ENCODE assay signal across 27 cellular contexts in the genomic region with DNA sequence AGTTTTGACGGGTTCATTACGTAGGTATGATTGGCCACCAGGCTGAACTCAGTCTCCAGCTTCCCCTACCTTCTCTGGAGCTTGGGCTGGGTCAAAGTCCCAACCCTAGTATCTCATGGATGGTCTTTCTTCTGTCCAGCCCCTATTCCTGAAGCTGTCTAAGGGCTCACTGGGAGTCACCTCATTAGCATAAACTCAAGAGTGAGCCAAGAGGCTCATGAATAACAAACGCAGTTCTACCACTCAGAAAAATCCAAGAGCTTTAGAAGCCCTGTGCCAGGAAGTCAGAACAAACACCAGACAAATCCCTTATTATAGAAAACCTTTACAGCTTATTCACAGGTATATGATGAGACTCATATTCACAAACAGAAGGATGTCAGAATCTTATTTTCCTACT.
"Had no signal": no experiment of that assay in that cellular context is flagged by ENCODE, and none has a peak within 500 bp of the region (broad histone marks: within the 10 kb centered on the region; RNA-seq: fewer than 3 reads in every experiment).

No MANE protein-coding gene starts in this region.

- H3K27me3 ChIP-seq: body of pancreas, gastroesophageal sphincter had no signal

- DNase-seq: activated CD4-positive, alpha-beta memory T cell treated with anti-CD3 and anti-CD28 coated beads, Interleukin-2, amount 10 ng/mL, durations not matched to agents 7 days and 5 days; activated CD4-positive, alpha-beta T cell treated with anti-CD3 and anti-CD28 coated beads for 1 hour; activated CD4-positive, alpha-beta T cell treated with anti-CD3 and anti-CD28 coated beads for 4 hours; activated CD4-positive, alpha-beta T cell treated with anti-CD3 and anti-CD28 coated beads, Interleukin-2, amount 10 ng/mL, durations not matched to agents 7 days and 5 days; activated CD4-positive, alpha-beta T cell treated with anti-CD3 and anti-CD28 coated beads, Interleukin-2, amount 50 U/mL, for 4 hours; activated CD8-positive, alpha-beta memory T cell treated with anti-CD3 and anti-CD28 coated beads, Interleukin-2, amount 50 U/mL, for 48 hours; activated effector memory CD4-positive, alpha-beta T cell treated with Interleukin-2 at 50 U/mL for 16 hours; activated gamma-delta T cell treated with Interleukin-2 at 50 U/mL for 16 hours; activated naive CD4-positive, alpha-beta T cell treated with anti-CD3 and anti-CD28 coated beads, Interleukin-2, amount 50 U/mL, for 16 hours; activated naive CD4-positive, alpha-beta T cell treated with Interleukin-2 at 50 U/mL for 16 hours; activated T-cell treated with anti-CD3 and anti-CD28 coated beads for 4 hours; activated T-cell treated with anti-CD3 and anti-CD28 coated beads, Interleukin-2, amount 50 U/mL, for 4 hours; amniotic stem cell; anterior cingulate cortex; body of pancreas; caudate nucleus; cortex of kidney; effector CD8-positive, alpha-beta T cell; esophagus squamous epithelium; foreskin melanocyte; heart right ventricle; T-helper 2 cell had no signal

- H3K4me1 ChIP-seq: esophagus squamous epithelium, gastroesophageal sphincter, heart right ventricle had no signal

- H3K36me3 ChIP-seq: esophagus squamous epithelium, gastroesophageal sphincter, heart right ventricle had no signal

- H3K27ac ChIP-seq: epithelial cell of prostate, esophagus squamous epithelium, gastroesophageal sphincter, heart right ventricle, VCaP had no signal

- H3K9me3 ChIP-seq: body of pancreas, esophagus squamous epithelium, gastroesophageal sphincter, heart right ventricle had no signal

- ATAC-seq: activated T-cell treated with anti-CD3 and anti-CD28 coated beads, Interleukin-2, amount 50 U/mL, for 4 hours; activated T-helper 17 cell treated with anti-CD3 and anti-CD28 coated beads, Interleukin-2, amount 50 U/mL, for 72 hours; body of pancreas; gastroesophageal sphincter; heart right ventricle; WTC11 had no signal

- H3K4me3 ChIP-seq: body of pancreas, esophagus squamous epithelium, gastroesophageal sphincter, heart right ventricle had no signal
